ENCODE assay signal across 8 cellular contexts in the genomic region with DNA sequence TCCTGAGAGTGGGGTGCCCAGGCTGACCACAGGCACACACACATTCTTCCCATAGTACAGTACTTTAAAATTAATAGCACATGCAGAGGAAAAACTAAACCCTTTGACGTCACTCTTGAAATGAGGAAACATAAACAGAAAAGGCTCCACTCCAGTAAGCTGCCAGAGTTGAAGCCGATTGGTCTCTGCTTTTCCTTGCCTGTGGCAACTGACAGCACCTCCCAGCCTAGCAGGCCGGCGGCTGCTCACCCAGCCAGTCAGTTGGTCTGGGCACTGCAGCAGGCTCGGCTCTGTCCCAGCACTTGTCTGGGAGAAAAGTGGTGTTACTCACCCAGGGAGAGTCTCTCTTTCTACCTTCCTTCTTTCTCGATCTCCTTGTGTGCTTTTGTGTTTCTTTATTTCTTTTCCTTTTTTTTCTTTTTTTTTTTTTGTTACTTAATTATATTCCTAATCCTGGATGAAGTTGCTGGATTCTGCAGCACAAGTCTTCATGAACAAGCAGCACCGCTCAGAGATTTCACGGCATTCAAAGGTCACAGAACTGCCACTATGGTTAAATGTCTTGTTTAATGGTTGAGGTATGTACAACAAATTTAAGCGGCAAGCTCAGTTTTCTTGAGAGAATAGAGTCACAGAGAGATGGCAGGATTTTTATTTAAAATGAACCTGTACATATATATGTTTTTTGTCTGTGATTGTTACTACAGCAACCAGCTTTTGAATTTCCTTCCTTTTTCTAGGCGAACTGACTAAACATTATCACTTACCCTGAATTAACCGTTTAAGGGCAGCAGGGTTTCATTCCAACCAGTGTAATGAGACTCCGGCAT. TPM values are rescaled to one million over a fixed set of nuclear protein-coding genes. Genes with fewer than 3 reads are reported as not detected.
A peak's percentile ranks its signal among the peaks of the same experiment; 100 is the strongest.
DNase-seq lines count a peak whose midpoint lies in the region; ATAC-seq and TF ChIP-seq lines count a peak whose summit lies in the region.

Gene PDE7B (plus strand): TSS at position 260 of the 830 bp plus-strand sequence.

- no peaks in the 10 kb centered on the region for H3K4me1 ChIP-seq in A673 (ENCODE audit: insufficient read depth, low read length, poor library complexity, severe bottlenecking)
- H3K4me1 ChIP-seq in thoracic aorta (ENCODE audit: control insufficient read depth in 1 of 2, low read depth in 2 of 2), result peaks cover 0 to 10% of the 10 kb centered on the region in 2 donors

- H3K27me3 Mint-ChIP-seq in natural killer cell treated with Interleukin-12 subunit alpha and Interleukin-12 subunit beta and Interleukin-15 and Interleukin-18, amount 100 ng/mL, for 72 hours, result peaks cover 0 to 4% of the 10 kb centered on the region in 2 donors

- H3K27me3 ChIP-seq in A673 (replicated peaks; ENCODE audit: insufficient read depth, low read depth, low read length, poor library complexity), result peaks cover 99% of the 10 kb centered on the region
- no peaks in the 10 kb centered on the region for H3K27me3 ChIP-seq in thoracic aorta (replicated peaks; ENCODE audit: insufficient read depth)

- POLR2A ChIA-PET in A673 (lab: Charles Lee; ENCODE audit: low non-redundant PET), result no interaction called here

- ATAC-seq in GM18519 (IDR thresholded peaks at IDR 0.05; ENCODE audit: low FRiP score, unreplicated experiment) (peak; percentile 85), HG03045 (IDR thresholded peaks at IDR 0.05; ENCODE audit: unreplicated experiment) (peak; percentile 83), thoracic aorta (ENCODE audit: insufficient number of reproducible peaks, low FRiP score, low read depth) (peak; percentile 37)
- peak; percentile 77 to 78 for ATAC-seq in natural killer cell treated with Interleukin-12 subunit alpha and Interleukin-12 subunit beta and Interleukin-15 and Interleukin-18, amount 100 ng/mL, for 72 hours

- CTCF ChIA-PET in A673 (lab: Charles Lee), result no interaction called here

- no TSS peak for BruUV-seq in A673 (replicated peaks; lab: Mats Ljungman, UMichigan)

- TF ChIP-seq CTCF in A673 (conservative IDR thresholded peaks at IDR 0.05; ENCODE audit: low read depth, low read length) (no peak), fibroblast of the aortic adventitia (IDR thresholded peaks at IDR 0.05; ENCODE audit: insufficient read depth, low read length) (no peak), thoracic aorta (IDR thresholded peaks at IDR 0.05) (no peak)

- H3K4me1 Mint-ChIP-seq in natural killer cell treated with Interleukin-12 subunit alpha and Interleukin-12 subunit beta and Interleukin-15 and Interleukin-18, amount 100 ng/mL, for 72 hours (ENCODE audit: low read depth in 2 of 2), result peaks cover 5 to 11% of the 10 kb centered on the region in 2 donors

- no peak within 1 kb of the TSS for H3K4me3 ChIP-seq in A673 (ENCODE audit: low read depth, low read length, poor library complexity, severe bottlenecking)
- H3K4me3 ChIP-seq in fibroblast of the aortic adventitia (ENCODE audit: low read depth, low read length), result peak within 1 kb of the TSS; percentile 61
- H3K4me3 ChIP-seq in thoracic aorta, result peak within 1 kb of the TSS; percentile 59

- H3K36me3 ChIP-seq in A673 (ENCODE audit: insufficient read depth, low read length, poor library complexity, severe bottlenecking) (no peaks in the 10 kb centered on the region), thoracic aorta (no peaks in the 10 kb centered on the region)

- H3K9me3 ChIP-seq in A673 (ENCODE audit: low read depth, low read length, poor library complexity, severe bottlenecking) (no peaks in the 10 kb centered on the region), thoracic aorta (no peaks in the 10 kb centered on the region)

- peak within 1 kb of the TSS; percentile 41 for H3K4me3 Mint-ChIP-seq in natural killer cell treated with Interleukin-12 subunit alpha and Interleukin-12 subunit beta and Interleukin-15 and Interleukin-18, amount 100 ng/mL, for 72 hours

- H3K36me3 Mint-ChIP-seq in natural killer cell treated with Interleukin-12 subunit alpha and Interleukin-12 subunit beta and Interleukin-15 and Interleukin-18, amount 100 ng/mL, for 72 hours, result no peaks in the 10 kb centered on the region

- H3K27ac Mint-ChIP-seq in natural killer cell treated with Interleukin-12 subunit alpha and Interleukin-12 subunit beta and Interleukin-15 and Interleukin-18, amount 100 ng/mL, for 72 hours, result peak within 1 kb of the TSS in 1 of 2 donors; percentile 38

- H3K27ac ChIP-seq in A673 (ENCODE audit: low read depth, low read length, poor library complexity, severe bottlenecking) (no peak within 1 kb of the TSS), thoracic aorta (no peak within 1 kb of the TSS)

- no peaks in the 10 kb centered on the region for H3K9me3 Mint-ChIP-seq in natural killer cell treated with Interleukin-12 subunit alpha and Interleukin-12 subunit beta and Interleukin-15 and Interleukin-18, amount 100 ng/mL, for 72 hours

- intact Hi-C loops in A673 (cut with micrococcal nuclease; ENCODE audit: unreplicated experiment), result no loop called here

- peak; percentile 47 for DNase-seq in A673 (ENCODE audit: low spot score)
- DNase-seq in NOMO-1 treated with dmso at 0.1 percent for 144 hours (lab: John Stamatoyannopoulos, UW; ENCODE audit: unreplicated experiment), result peak; percentile 82
- peak; percentile 8 for DNase-seq in activated gamma-delta T cell treated with Interleukin-2 at 50 U/mL for 16 hours
- peak; percentile 99 for DNase-seq in fibroblast of the aortic adventitia (ENCODE audit: low read depth)
- DNase-seq in natural killer cell treated with Interleukin-12 subunit alpha and Interleukin-12 subunit beta and Interleukin-15 and Interleukin-18, amount 100 ng/mL, for 72 hours (ENCODE audit: low spot score), result no peak
- DNase-seq in thoracic aorta (ENCODE audit: low spot score), result peak; percentile 11

RNA-seq across cellular contexts. Expression of gene PDE7B, which starts in this region (rescaled TPM):
- total RNA-seq in A673 (2021) (not detected in 2 replicates), fibroblast of the aortic adventitia (ENCODE audit: low replicate concordance) (11.8 and 23.9 TPM in 2 replicates), thoracic aorta (10 to 100 TPM in 1 of 2 donors, 1 to 10 TPM in 1; 2.6 to 13.2 TPM)
- under 1 TPM in 1 of 2 donors, not detected in 1; 0.14 TPM for total RNA-seq in natural killer cell treated with Interleukin-12 subunit alpha and Interleukin-12 subunit beta and Interleukin-15 and Interleukin-18, amount 100 ng/mL, for 72 hours

Comparison
In these comparisons a context has a peak if more than half of its experiments do, and no peak if none do; other contexts are left out.
1. Peak in DNase-seq in A673; RNA of the gene not detected or under 1 TPM.
2. Peak in ATAC-seq in natural killer cell treated with Interleukin-12 subunit alpha and Interleukin-12 subunit beta and Interleukin-15 and Interleukin-18, amount 100 ng/mL, for 72 hours; RNA of the gene not detected or under 1 TPM.